In genomic region chr6:13413466-13413862, GRCh38 we compare ENCODE assay signal across 1 cellular context.
TF ChIP-seq lines count a peak whose summit lies in the region.

No MANE protein-coding gene starts in this region.

TF ChIP-seq in HepG2, 621 proteins besides CTCF, POLR2A, EP300 and RAD21 (continued from another document and continues in another):
- peak; percentile 43; the same call in 1 of the 2 replicates for TF ChIP-seq ETV5 (CRISPR knock-in tag; IDR thresholded peaks at IDR 0.05; ENCODE audit: borderline replicate concordance)
- TF ChIP-seq ZBTB7B (CRISPR knock-in tag; IDR thresholded peaks at IDR 0.05) = peak; percentile 99
- no peak for TF ChIP-seq PAWR (CRISPR knock-in tag; IDR thresholded peaks at IDR 0.05; ENCODE audit: borderline replicate concordance)
- TF ChIP-seq ZBTB37 (CRISPR knock-in tag; IDR thresholded peaks at IDR 0.05) = peak; percentile 82; the same call in 1 of the 2 replicates
- no peak for TF ChIP-seq ZNF790 (CRISPR knock-in tag; IDR thresholded peaks at IDR 0.05; ENCODE audit: borderline replicate concordance)
- no peak for TF ChIP-seq PRDM4 (CRISPR knock-in tag; IDR thresholded peaks at IDR 0.05; ENCODE audit: borderline replicate concordance)
- TF ChIP-seq ZNF446 (CRISPR knock-in tag; IDR thresholded peaks at IDR 0.05) = no peak
- TF ChIP-seq KDM2A (CRISPR knock-in tag; IDR thresholded peaks at IDR 0.05; ENCODE audit: borderline replicate concordance, low read depth) = peak; percentile 24; the same call in 1 of the 2 replicates
- TF ChIP-seq ZNF687 (CRISPR knock-in tag; IDR thresholded peaks at IDR 0.05) = peak; percentile 38
- no peak for TF ChIP-seq GLI4 (CRISPR knock-in tag; IDR thresholded peaks at IDR 0.05; ENCODE audit: borderline replicate concordance)
- no peak for TF ChIP-seq SNAPC4 (CRISPR knock-in tag; IDR thresholded peaks at IDR 0.05)
- peak; percentile 59; the same call in 1 of the 2 replicates for TF ChIP-seq MED1 (CRISPR knock-in tag; IDR thresholded peaks at IDR 0.05)
- TF ChIP-seq SOX13 (IDR thresholded peaks at IDR 0.05) = peak; percentile 82; the same call in 1 of the 2 replicates
- peak in 1 of 2 experiments; percentile 94; a peak in 2 of 4 replicates for TF ChIP-seq SOX13 (CRISPR knock-in tag; conservative IDR thresholded peaks at IDR 0.05 in 1 of 2, IDR thresholded peaks at IDR 0.05 in 1 of 2)
- no peak for TF ChIP-seq IRF1 (CRISPR knock-in tag; IDR thresholded peaks at IDR 0.05; ENCODE audit: low read depth)
- TF ChIP-seq NCOA5 (CRISPR knock-in tag; IDR thresholded peaks at IDR 0.05) = no peak
- TF ChIP-seq MIER3 (CRISPR knock-in tag; IDR thresholded peaks at IDR 0.05; ENCODE audit: borderline replicate concordance) = 0 out of 2 replicates have a peak, but pooled peaks have one; percentile 38
- TF ChIP-seq TBL1XR1 (IDR thresholded peaks at IDR 0.05; ENCODE audit: borderline replicate concordance, low read length, partially characterized antibody) = no peak
- TF ChIP-seq HMGXB3 (CRISPR knock-in tag; IDR thresholded peaks at IDR 0.05; ENCODE audit: borderline replicate concordance) = no peak
- no peak for TF ChIP-seq ZNF879 (CRISPR knock-in tag; IDR thresholded peaks at IDR 0.05)
- TF ChIP-seq SIN3B (IDR thresholded peaks at IDR 0.05; ENCODE audit: low read length) = no peak
- peak; percentile 83; the same call in 1 of the 2 replicates for TF ChIP-seq MED13 (CRISPR knock-in tag; IDR thresholded peaks at IDR 0.05)
- peak; percentile 87; the same call in 1 of the 2 replicates for TF ChIP-seq HNF4G (IDR thresholded peaks at IDR 0.05; ENCODE audit: borderline replicate concordance, low read depth, low read length)
- no peak for TF ChIP-seq HNF4G (CRISPR knock-in tag; IDR thresholded peaks at IDR 0.05; ENCODE audit: borderline replicate concordance, low read depth)
- 0 out of 2 replicates have a peak, but pooled peaks have one; percentile 20 for TF ChIP-seq KAT8 (CRISPR knock-in tag; IDR thresholded peaks at IDR 0.05)
- no peak for TF ChIP-seq ZNF780A (CRISPR knock-in tag; IDR thresholded peaks at IDR 0.05)
- TF ChIP-seq SALL2 (CRISPR knock-in tag; IDR thresholded peaks at IDR 0.05) = peak; percentile 76; the same call in 1 of the 2 replicates
- TF ChIP-seq THAP11 (CRISPR knock-in tag; IDR thresholded peaks at IDR 0.05) = peak; percentile 63
- 0 out of 2 replicates have a peak, but pooled peaks have one; percentile 15 for TF ChIP-seq ZHX2 (IDR thresholded peaks at IDR 0.05; ENCODE audit: low read depth)
- no peak for TF ChIP-seq ZHX2 (CRISPR knock-in tag; IDR thresholded peaks at IDR 0.05; ENCODE audit: borderline replicate concordance)
- peak; percentile 59; the same call in 1 of the 2 replicates for TF ChIP-seq MTF1 (CRISPR knock-in tag; IDR thresholded peaks at IDR 0.05)
